In genomic region chr4:108861339-108861738, GRCh38 we compare ENCODE assay signal across 13 cellular contexts.
DNase-seq lines count a peak whose midpoint lies in the region; ATAC-seq, FAIRE-seq and TF ChIP-seq lines count a peak whose summit lies in the region.
"Had no signal": no experiment of that assay in that cellular context is flagged by ENCODE, and none has a peak within 500 bp of the region (broad histone marks: within the 10 kb centered on the region; RNA-seq: fewer than 3 reads in every experiment).

No MANE protein-coding gene starts in this region.

- RAD21 ChIA-PET in HCT116 (lab: Charles Lee; ENCODE audit: low non-redundant PET in 1 of 2, low total read pairs in 2 of 2, uncharacterized antibody in 2 of 2, unreplicated experiment in 2 of 2), result no interaction called here

- DNase-seq in HCT116 (ENCODE audit: low read depth, low spot score) (no peak), PC-3 (peak; percentile 7), endothelial cell of umbilical vein (ENCODE audit: low read depth, low spot score) (peak; percentile 26), neural progenitor cell (ENCODE audit: low spot score) (peak; percentile 20), sciatic nerve (ENCODE audit: low spot score) (no peak)
- DNase-seq: activated T-cell treated with anti-CD3 and anti-CD28 coated beads, Interleukin-2, amount 50 U/mL, for 72 hours; immature natural killer cell; NCI-H1417 treated with DMSO at 0.1 percent for 48 hours; NCI-H524 had no signal

- H3K27me3 Mint-ChIP-seq in neural progenitor cell (ENCODE audit: insufficient read depth, low read depth), result peaks cover 2% of the 10 kb centered on the region

- no peak for TF ChIP-seq CTCF in HCT116 (IDR thresholded peaks at IDR 0.05 in 2 of 3, conservative IDR thresholded peaks at IDR 0.05 in 1 of 3; ENCODE audit: borderline replicate concordance in 1 of 3, insufficient read depth in 1 of 3, low read depth in 2 of 3, low read length in 2 of 3)
- TF ChIP-seq CTCF in PC-3 (conservative IDR thresholded peaks at IDR 0.05; ENCODE audit: low read depth, low read length), result no peak
- TF ChIP-seq CTCF in endothelial cell of umbilical vein (IDR thresholded peaks at IDR 0.05; ENCODE audit: extremely low read depth in 1 of 2, insufficient read depth in 1 of 2, low read depth in 1 of 2, low read length in 2 of 2), result no peak
- TF ChIP-seq CTCF in neural progenitor cell (IDR thresholded peaks at IDR 0.05), result no peak

- H3K4me3 ChIP-seq in HCT116 (replicated peaks in 1 of 2; ENCODE audit: low read depth in 1 of 2, low read length in 2 of 2), result no peak overlapping the region
- no peak overlapping the region for H3K4me3 ChIP-seq in PC-3 (ENCODE audit: low read length)
- no peak overlapping the region for H3K4me3 ChIP-seq in endothelial cell of umbilical vein (replicated peaks in 1 of 3; ENCODE audit: insufficient read depth in 1 of 3, low read depth in 1 of 3, low read length in 3 of 3)
- no peak overlapping the region for H3K4me3 ChIP-seq in neural progenitor cell

- no peaks in the 10 kb centered on the region for H3K9me3 Mint-ChIP-seq in neural progenitor cell
- H3K9me3 Mint-ChIP-seq: activated T-cell treated with anti-CD3 and anti-CD28 coated beads, Interleukin-2, amount 50 U/mL, for 72 hours had no signal

- H2AFZ ChIP-seq in HCT116 (ENCODE audit: low read depth, low read length, poor library complexity, severe bottlenecking) (no peak overlapping the region), PC-3 (ENCODE audit: low read length) (no peak overlapping the region), endothelial cell of umbilical vein (ENCODE audit: low read depth, low read length) (no peak overlapping the region), neural progenitor cell (replicated peaks) (no peak overlapping the region)

- ATAC-seq in HCT116 (no peak), PC-3 (no peak), GM19467 (IDR thresholded peaks at IDR 0.05; ENCODE audit: unreplicated experiment) (no peak), sciatic nerve (no peak), GM21367 (IDR thresholded peaks at IDR 0.05; ENCODE audit: unreplicated experiment) (no peak)
- ATAC-seq: activated T-cell treated with anti-CD3 and anti-CD28 coated beads, Interleukin-2, amount 50 U/mL, for 72 hours; esophagus mucosa; naive thymus-derived CD4-positive, alpha-beta T cell had no signal

- no peak overlapping the region for H3K27ac ChIP-seq in HCT116 (ENCODE audit: low read depth, low read length)
- no peak overlapping the region for H3K27ac ChIP-seq in PC-3 (ENCODE audit: low read length)
- no peak overlapping the region for H3K27ac ChIP-seq in endothelial cell of umbilical vein (ENCODE audit: insufficient read depth, low read depth, low read length)
- no peak overlapping the region for H3K27ac ChIP-seq in neural progenitor cell

- no peaks in the 10 kb centered on the region for H3K36me3 Mint-ChIP-seq in neural progenitor cell
- H3K36me3 Mint-ChIP-seq: immature natural killer cell; naive thymus-derived CD4-positive, alpha-beta T cell had no signal

- dilution Hi-C loops in endothelial cell of umbilical vein (cut with MboI; ENCODE audit: extremely low pct_ligation_motif_present, low sequenced_read_pairs), result no loop called here

- BruUV-seq in HCT116 (replicated peaks; lab: Mats Ljungman, UMichigan), result no TSS peak
- BruUV-seq in PC-3 (replicated peaks; lab: Mats Ljungman, UMichigan), result no TSS peak
- BruUV-seq in endothelial cell of umbilical vein (replicated peaks; lab: Mats Ljungman, UMichigan), result no TSS peak

- H3K9me3 ChIP-seq in HCT116 (ENCODE audit: control insufficient read depth in 1 of 2, insufficient read depth in 1 of 2, low read depth in 1 of 2, low read length in 2 of 2) (no peaks in the 10 kb centered on the region), PC-3 (ENCODE audit: low read length) (no peaks in the 10 kb centered on the region), endothelial cell of umbilical vein (replicated peaks; ENCODE audit: control insufficient read depth, insufficient read depth, low read length) (no peaks in the 10 kb centered on the region), neural progenitor cell (ENCODE audit: low read depth) (no peaks in the 10 kb centered on the region)

- H3K79me2 ChIP-seq in HCT116 (ENCODE audit: insufficient read depth, low read length) (no peaks in the 10 kb centered on the region), PC-3 (ENCODE audit: low read length) (no peaks in the 10 kb centered on the region), endothelial cell of umbilical vein (ENCODE audit: control insufficient read depth, insufficient read depth, low read length) (no peaks in the 10 kb centered on the region), neural progenitor cell (ENCODE audit: low read depth) (no peaks in the 10 kb centered on the region)

- intact Hi-C loops in HCT116 (cut with micrococcal nuclease) (no loop called here), PC-3 (cut with micrococcal nuclease) (no loop called here), endothelial cell of umbilical vein (cut with micrococcal nuclease) (no loop called here), sciatic nerve (cut with DNase I) (no loop called here)

- no peaks in the 10 kb centered on the region for H3K4me1 Mint-ChIP-seq in neural progenitor cell
- H3K4me1 Mint-ChIP-seq: immature natural killer cell had no signal

- no peak for TF ChIP-seq POLR2A in HCT116 (IDR thresholded peaks at IDR 0.05; ENCODE audit: borderline replicate concordance, extremely low read depth, insufficient read depth, insufficient read length)
- TF ChIP-seq POLR2A in endothelial cell of umbilical vein (IDR thresholded peaks at IDR 0.05; ENCODE audit: low read depth, low read length), result no peak

- no peak overlapping the region for H3K4me3 Mint-ChIP-seq in neural progenitor cell
- H3K4me3 Mint-ChIP-seq: activated T-cell treated with anti-CD3 and anti-CD28 coated beads, Interleukin-2, amount 50 U/mL, for 72 hours; immature natural killer cell; naive thymus-derived CD4-positive, alpha-beta T cell had no signal

- no peaks in the 10 kb centered on the region for H3K9me1 ChIP-seq in endothelial cell of umbilical vein (replicated peaks; ENCODE audit: control insufficient read depth, extremely low read depth, insufficient read depth, low read length)

- H4K20me1 ChIP-seq in HCT116 (ENCODE audit: insufficient read depth), result no peaks in the 10 kb centered on the region; the same call in 1 of the 2 replicates
- no peaks in the 10 kb centered on the region for H4K20me1 ChIP-seq in PC-3 (ENCODE audit: low read length)
- no peaks in the 10 kb centered on the region for H4K20me1 ChIP-seq in endothelial cell of umbilical vein (replicated peaks; ENCODE audit: control insufficient read depth, extremely low read depth, insufficient read depth, low read length)
- no peaks in the 10 kb centered on the region for H4K20me1 ChIP-seq in neural progenitor cell (ENCODE audit: low read depth)

- H3K9me2 ChIP-seq in HCT116 (ENCODE audit: insufficient read depth), result no peaks in the 10 kb centered on the region
- H3K9me2 ChIP-seq in PC-3 (replicated peaks; ENCODE audit: low read length), result no peaks in the 10 kb centered on the region

- POLR2A ChIA-PET in HCT116 (lab: Charles Lee), result no interaction called here
- POLR2A ChIA-PET in PC-3 (lab: Charles Lee; ENCODE audit: unreplicated experiment), result no interaction called here
- POLR2A ChIA-PET in endothelial cell of umbilical vein (lab: Charles Lee), result no interaction called here

- FAIRE-seq in endothelial cell of umbilical vein (lab: Jason Lieb, UNC), result no peak

- no peak overlapping the region for H3K27ac Mint-ChIP-seq in neural progenitor cell
- H3K27ac Mint-ChIP-seq: activated T-cell treated with anti-CD3 and anti-CD28 coated beads, Interleukin-2, amount 50 U/mL, for 72 hours; immature natural killer cell had no signal

- no peaks in the 10 kb centered on the region for H3F3A ChIP-seq in PC-3 (ENCODE audit: low read length, unreplicated experiment)
- H3F3A ChIP-seq in neural progenitor cell (ENCODE audit: low read depth), result no peaks in the 10 kb centered on the region

- H3K36me3 ChIP-seq in HCT116 (ENCODE audit: control insufficient read depth in 1 of 2, insufficient read depth in 2 of 2, low read length in 2 of 2), result no peaks in the 10 kb centered on the region
- no peaks in the 10 kb centered on the region for H3K36me3 ChIP-seq in PC-3 (ENCODE audit: low read depth, low read length)
- H3K36me3 ChIP-seq in endothelial cell of umbilical vein (ENCODE audit: control insufficient read depth in 2 of 2, extremely low read depth in 1 of 2, insufficient read depth in 2 of 2, low read length in 2 of 2), result no peaks in the 10 kb centered on the region
- H3K36me3 ChIP-seq in neural progenitor cell, result no peaks in the 10 kb centered on the region

- no peak overlapping the region for H3K9ac ChIP-seq in HCT116 (ENCODE audit: low read length)
- no peak overlapping the region for H3K9ac ChIP-seq in PC-3 (ENCODE audit: low read length)
- no peak overlapping the region for H3K9ac ChIP-seq in endothelial cell of umbilical vein (replicated peaks; ENCODE audit: extremely low read depth, insufficient read depth, low read length)
- H3K9ac ChIP-seq in neural progenitor cell, result no peak overlapping the region

- no peak for TF ChIP-seq RAD21 in HCT116 (IDR thresholded peaks at IDR 0.05; ENCODE audit: low read depth)

- peaks cover 32% of the 10 kb centered on the region for H3K27me3 ChIP-seq in HCT116 (ENCODE audit: insufficient read depth, low read length)
- H3K27me3 ChIP-seq in PC-3 (ENCODE audit: low read length), result no peaks in the 10 kb centered on the region
- H3K27me3 ChIP-seq in endothelial cell of umbilical vein (ENCODE audit: control insufficient read depth in 2 of 2, insufficient read depth in 2 of 2, low read length in 2 of 2), result no peaks in the 10 kb centered on the region
- no peaks in the 10 kb centered on the region for H3K27me3 ChIP-seq in neural progenitor cell

- H3K4me2 ChIP-seq in HCT116 (ENCODE audit: low read length) (no peak overlapping the region), PC-3 (ENCODE audit: low read length) (no peak overlapping the region), endothelial cell of umbilical vein (ENCODE audit: insufficient read depth, low read length) (no peak overlapping the region), neural progenitor cell (no peak overlapping the region)

- CTCF ChIA-PET in HCT116 (lab: Charles Lee) (no interaction called here), PC-3 (lab: Charles Lee) (no interaction called here), endothelial cell of umbilical vein (lab: Charles Lee) (interaction anchor here (1.0 to 1.5 kb wide), 4 partner anchors 16 to 545 kb away, joined by 3 to 6 read pairs (median 4); no protein-coding TSS in a partner anchor)

- H3K4me1 ChIP-seq in HCT116 (ENCODE audit: control insufficient read depth in 1 of 2, insufficient read depth in 2 of 2, low read length in 2 of 2), result no peaks in the 10 kb centered on the region
- no peaks in the 10 kb centered on the region for H3K4me1 ChIP-seq in PC-3 (ENCODE audit: insufficient read depth, low read length)
- no peaks in the 10 kb centered on the region for H3K4me1 ChIP-seq in endothelial cell of umbilical vein (ENCODE audit: control insufficient read depth, extremely low read depth, insufficient read depth, low read length)
- no peaks in the 10 kb centered on the region for H3K4me1 ChIP-seq in neural progenitor cell

TF ChIP-seq in HCT116, 20 proteins besides CTCF, POLR2A, EP300 and RAD21 (continues in another document):
- no peak for TF ChIP-seq YY1 (IDR thresholded peaks at IDR 0.05; ENCODE audit: extremely low read depth, insufficient replicate concordance, low read depth, low read length)

Comparison
In these comparisons a context has a peak if more than half of its experiments do, and no peak if none do; other contexts are left out.
1. DNase-seq: peak in PC-3 (single experiment), endothelial cell of umbilical vein (single experiment) and neural progenitor cell (single experiment); none in HCT116 (single experiment) and sciatic nerve (single experiment).